Comparison of ENCODE assay signal across 8 cellular contexts in genomic region chr11:10295056-10295901, GRCh38. TPM values are rescaled to one million over a fixed set of nuclear protein-coding genes. Genes with fewer than 3 reads are reported as not detected.
DNase-seq lines count a peak whose midpoint lies in the region; ATAC-seq and TF ChIP-seq lines count a peak whose summit lies in the region.

No MANE protein-coding gene starts in this region.

- peaks cover under 1% of the 10 kb centered on the region for H3K36me3 ChIP-seq in mammary epithelial cell (ENCODE audit: insufficient read depth, low read length)

- H3K79me2 ChIP-seq in mammary epithelial cell (ENCODE audit: insufficient read depth, low read length), result peaks cover 32% of the 10 kb centered on the region

- H3K9ac ChIP-seq in mammary epithelial cell (ENCODE audit: insufficient read depth, low read length), result no peak overlapping the region

- H2AFZ ChIP-seq in mammary epithelial cell (ENCODE audit: low read depth, low read length), result peak overlapping the region; percentile 95

- peak overlapping the region; percentile 91 for H3K27ac ChIP-seq in mammary epithelial cell (ENCODE audit: insufficient read depth, low read depth, low read length)

- ATAC-seq in GM21447 (IDR thresholded peaks at IDR 0.05; ENCODE audit: unreplicated experiment), result no peak
- ATAC-seq in GM18907 (IDR thresholded peaks at IDR 0.05; ENCODE audit: unreplicated experiment), result no peak

- WGBS in mammary epithelial cell (ENCODE audit: low coverage, missing lambda C conversion rate), result 89% methylated on average over 10 of the region's 10 CpGs

- peak overlapping the region; percentile 99 for H3K4me2 ChIP-seq in mammary epithelial cell (ENCODE audit: insufficient read depth, low read depth, low read length)

- TF ChIP-seq CTCF in AG04449 (IDR thresholded peaks at IDR 0.05; ENCODE audit: insufficient read depth, low read length, missing control alignments) (no peak), mammary epithelial cell (conservative IDR thresholded peaks at IDR 0.05 in 1 of 2, IDR thresholded peaks at IDR 0.05 in 1 of 2; ENCODE audit: extremely low read depth in 1 of 2, insufficient read depth in 1 of 2, low read depth in 1 of 2, low read length in 2 of 2) (no peak)

- POLR2A ChIA-PET in AG04449 (lab: Yijun Ruan, JAX), result interaction anchor here (0.6 to 2.9 kb wide), 2 partner anchors 10 to 322 kb away, joined by 3 to 27 read pairs; partner anchors contain the start of gene ADM

- dilution Hi-C loops in mammary epithelial cell (cut with HindIII; ENCODE audit: low sequenced_read_pairs), result no loop called here

- in situ Hi-C loops in KBM-7 (cut with MboI; ENCODE audit: low pct_unique_long_range_greater_than_20kb, low sequenced_read_pairs) (no loop called here), mammary epithelial cell (cut with MboI; ENCODE audit: low sequenced_read_pairs in 2 of 2) (no loop called here)

- H4K20me1 ChIP-seq in mammary epithelial cell (ENCODE audit: insufficient read depth, low read length), result no peaks in the 10 kb centered on the region

- H3K4me3 ChIP-seq in AG04449 (ENCODE audit: low read depth, low read length), result peak overlapping the region; percentile 79
- H3K4me3 ChIP-seq in mammary epithelial cell (replicated peaks in 1 of 3; ENCODE audit: insufficient read depth in 1 of 3, low read depth in 2 of 3, low read length in 3 of 3), result peak overlapping the region in 2 of 3 experiments; percentile 78 to 94
- peak overlapping the region; percentile 73 for H3K4me3 ChIP-seq in mononuclear cell (ENCODE audit: low read length)

- DNase-seq in AG04449 (ENCODE audit: low read depth, low spot score) (no peak), KBM-7 (peak; percentile 47), mammary epithelial cell (no peak), NCI-H1092 treated with DMSO at 0.1 percent for 48 hours (lab: John Stamatoyannopoulos, UW) (no peak), SK-N-DZ (ENCODE audit: low spot score) (no peak)

- BruUV-seq in mammary epithelial cell (replicated peaks; lab: Mats Ljungman, UMichigan), result no TSS peak

- peaks cover 17% of the 10 kb centered on the region for H3K4me1 ChIP-seq in mammary epithelial cell (ENCODE audit: insufficient read depth, low read length)
- peaks cover 54% of the 10 kb centered on the region for H3K4me1 ChIP-seq in mononuclear cell (ENCODE audit: insufficient read depth, low read length)

- CTCF ChIA-PET in AG04449 (lab: Yijun Ruan, JAX) (interaction anchor here (1.0 to 4.8 kb wide), 3 partner anchors 9 to 88 kb away, joined by 3 to 26 read pairs (median 4); no protein-coding TSS in a partner anchor), mammary epithelial cell (lab: Charles Lee; ENCODE audit: low non-redundant PET) (no interaction called here)

- intact Hi-C loops in mammary epithelial cell (cut with micrococcal nuclease), result no loop called here

- H3K27me3 ChIP-seq in mammary epithelial cell (ENCODE audit: insufficient read depth, low read length) (no peaks in the 10 kb centered on the region), mononuclear cell (ENCODE audit: insufficient read depth, low read length) (peaks cover 29% of the 10 kb centered on the region)

- H3K9me3 ChIP-seq in mammary epithelial cell (replicated peaks; ENCODE audit: insufficient read depth, low read length) (no peaks in the 10 kb centered on the region), mononuclear cell (ENCODE audit: low read depth, low read length) (no peaks in the 10 kb centered on the region)

RNA-seq across cellular contexts. Expression of gene SBF2, which starts 1.3 kb away (rescaled TPM):
- total RNA-seq in mammary epithelial cell (10 to 100 TPM; 32.0 to 32.7 TPM), mononuclear cell (35.1 TPM)
- polyA plus RNA-seq in mammary epithelial cell, result 19.1 TPM
- polyA minus RNA-seq in mammary epithelial cell, result 61.2 TPM
- 31.1 and 41.1 TPM in 2 replicates for polyA plus RNA-seq in SK-N-DZ (2014; cell fraction: cytosol; rRNA removed)
- polyA plus RNA-seq in SK-N-DZ (2014; cell fraction: nucleus; rRNA removed), result 45.7 and 53.2 TPM in 2 replicates

RNA-seq across cellular contexts. Expression of gene ADM, which starts 9.6 kb away (rescaled TPM):
- total RNA-seq in mammary epithelial cell (100 to 1,000 TPM in 1 of 2 donors, 10 to 100 TPM in 1; 74.6 to 231 TPM), mononuclear cell (93.5 TPM)
- 48.9 TPM for polyA plus RNA-seq in mammary epithelial cell
- 28.9 TPM for polyA minus RNA-seq in mammary epithelial cell
- 182 and 240 TPM in 2 replicates for polyA plus RNA-seq in SK-N-DZ (2014; cell fraction: cytosol; rRNA removed)
- polyA plus RNA-seq in SK-N-DZ (2014; cell fraction: nucleus; rRNA removed), result 479 and 545 TPM in 2 replicates
